Comparison of ENCODE assay signal across 1 cellular context in the genomic region with DNA sequence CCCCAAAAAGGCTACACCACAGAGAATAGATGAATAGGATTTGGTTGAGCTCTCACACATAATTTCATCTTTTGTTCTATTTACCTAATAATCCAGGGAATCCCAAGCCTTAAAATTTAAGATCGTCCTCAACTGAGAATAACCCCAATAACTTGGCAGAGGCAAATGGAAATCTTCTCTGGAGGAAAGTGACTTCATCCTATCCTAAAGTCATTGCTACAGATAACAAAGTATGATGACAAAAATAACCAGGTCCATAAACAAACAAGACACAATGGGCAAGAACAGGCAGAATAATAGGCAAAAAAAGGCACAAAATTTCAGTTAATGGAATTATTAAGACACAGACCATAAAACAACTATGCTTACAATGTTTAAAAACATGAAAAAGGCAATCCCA.
TF ChIP-seq lines count a peak whose summit lies in the region.

No MANE protein-coding gene starts in this region.

TF ChIP-seq in K562, 482 proteins besides CTCF, POLR2A, EP300 and RAD21 (continued from another document):
- TF ChIP-seq, protein P1, sequence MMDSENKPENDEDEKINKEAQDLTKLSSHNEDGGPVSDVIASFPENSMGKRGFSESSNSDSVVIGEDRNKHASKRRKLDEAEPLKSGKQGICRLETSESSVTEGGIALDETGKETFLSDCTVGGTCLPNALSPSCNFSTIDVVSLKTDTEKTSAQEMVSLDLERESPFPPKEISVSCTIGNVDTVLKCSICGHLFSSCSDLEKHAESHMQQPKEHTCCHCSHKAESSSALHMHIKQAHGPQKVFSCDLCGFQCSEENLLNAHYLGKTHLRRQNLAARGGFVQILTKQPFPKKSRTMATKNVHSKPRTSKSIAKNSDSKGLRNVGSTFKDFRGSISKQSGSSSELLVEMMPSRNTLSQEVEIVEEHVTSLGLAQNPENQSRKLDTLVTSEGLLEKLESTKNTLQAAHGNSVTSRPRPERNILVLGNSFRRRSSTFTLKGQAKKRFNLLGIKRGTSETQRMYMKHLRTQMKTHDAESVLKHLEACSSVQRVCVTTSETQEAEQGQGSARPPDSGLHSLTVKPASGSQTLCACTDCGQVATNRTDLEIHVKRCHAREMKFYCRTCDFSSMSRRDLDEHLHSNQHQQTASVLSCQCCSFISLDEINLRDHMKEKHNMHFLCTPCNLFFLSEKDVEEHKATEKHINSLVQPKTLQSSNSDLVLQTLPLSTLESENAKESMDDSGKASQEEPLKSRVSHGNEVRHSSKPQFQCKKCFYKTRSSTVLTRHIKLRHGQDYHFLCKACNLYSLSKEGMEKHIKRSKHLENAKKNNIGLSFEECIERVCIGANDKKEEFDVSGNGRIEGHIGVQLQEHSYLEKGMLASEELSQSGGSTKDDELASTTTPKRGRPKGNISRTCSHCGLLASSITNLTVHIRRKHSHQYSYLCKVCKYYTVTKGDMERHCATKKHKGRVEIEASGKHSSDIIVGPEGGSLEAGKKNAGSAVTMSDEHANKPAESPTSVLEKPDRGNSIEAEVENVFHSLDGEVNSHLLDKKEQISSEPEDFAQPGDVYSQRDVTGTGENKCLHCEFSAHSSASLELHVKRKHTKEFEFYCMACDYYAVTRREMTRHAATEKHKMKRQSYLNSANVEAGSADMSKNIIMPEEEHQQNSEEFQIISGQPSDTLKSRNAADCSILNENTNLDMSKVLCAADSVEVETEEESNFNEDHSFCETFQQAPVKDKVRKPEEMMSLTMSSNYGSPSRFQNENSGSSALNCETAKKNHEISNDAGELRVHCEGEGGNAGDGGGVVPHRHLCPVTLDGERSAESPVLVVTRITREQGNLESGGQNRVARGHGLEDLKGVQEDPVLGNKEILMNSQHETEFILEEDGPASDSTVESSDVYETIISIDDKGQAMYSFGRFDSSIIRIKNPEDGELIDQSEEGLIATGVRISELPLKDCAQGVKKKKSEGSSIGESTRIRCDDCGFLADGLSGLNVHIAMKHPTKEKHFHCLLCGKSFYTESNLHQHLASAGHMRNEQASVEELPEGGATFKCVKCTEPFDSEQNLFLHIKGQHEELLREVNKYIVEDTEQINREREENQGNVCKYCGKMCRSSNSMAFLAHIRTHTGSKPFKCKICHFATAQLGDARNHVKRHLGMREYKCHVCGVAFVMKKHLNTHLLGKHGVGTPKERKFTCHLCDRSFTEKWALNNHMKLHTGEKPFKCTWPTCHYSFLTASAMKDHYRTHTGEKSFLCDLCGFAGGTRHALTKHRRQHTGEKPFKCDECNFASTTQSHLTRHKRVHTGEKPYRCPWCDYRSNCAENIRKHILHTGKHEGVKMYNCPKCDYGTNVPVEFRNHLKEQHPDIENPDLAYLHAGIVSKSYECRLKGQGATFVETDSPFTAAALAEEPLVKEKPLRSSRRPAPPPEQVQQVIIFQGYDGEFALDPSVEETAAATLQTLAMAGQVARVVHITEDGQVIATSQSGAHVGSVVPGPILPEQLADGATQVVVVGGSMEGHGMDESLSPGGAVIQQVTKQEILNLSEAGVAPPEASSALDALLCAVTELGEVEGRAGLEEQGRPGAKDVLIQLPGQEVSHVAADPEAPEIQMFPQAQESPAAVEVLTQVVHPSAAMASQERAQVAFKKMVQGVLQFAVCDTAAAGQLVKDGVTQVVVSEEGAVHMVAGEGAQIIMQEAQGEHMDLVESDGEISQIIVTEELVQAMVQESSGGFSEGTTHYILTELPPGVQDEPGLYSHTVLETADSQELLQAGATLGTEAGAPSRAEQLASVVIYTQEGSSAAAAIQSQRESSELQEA (IDR thresholded peaks at IDR 0.05; ENCODE audit: low read depth) = no peak
- TF ChIP-seq HIVEP1 (CRISPR knock-in tag; IDR thresholded peaks at IDR 0.05) = no peak
- no peak for TF ChIP-seq ZNF41 (CRISPR knock-in tag; conservative IDR thresholded peaks at IDR 0.05)
- no peak for TF ChIP-seq ZNF23 (CRISPR knock-in tag; IDR thresholded peaks at IDR 0.05)
- TF ChIP-seq, protein P2, sequence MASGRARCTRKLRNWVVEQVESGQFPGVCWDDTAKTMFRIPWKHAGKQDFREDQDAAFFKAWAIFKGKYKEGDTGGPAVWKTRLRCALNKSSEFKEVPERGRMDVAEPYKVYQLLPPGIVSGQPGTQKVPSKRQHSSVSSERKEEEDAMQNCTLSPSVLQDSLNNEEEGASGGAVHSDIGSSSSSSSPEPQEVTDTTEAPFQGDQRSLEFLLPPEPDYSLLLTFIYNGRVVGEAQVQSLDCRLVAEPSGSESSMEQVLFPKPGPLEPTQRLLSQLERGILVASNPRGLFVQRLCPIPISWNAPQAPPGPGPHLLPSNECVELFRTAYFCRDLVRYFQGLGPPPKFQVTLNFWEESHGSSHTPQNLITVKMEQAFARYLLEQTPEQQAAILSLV (tag; IDR thresholded peaks at IDR 0.05) = no peak
- no peak for TF ChIP-seq SNRNP70 (optimal IDR thresholded peaks at IDR 0.05; ENCODE audit: low read depth, low read length)
